ENCODE assay signal across 1 cellular context in the genomic region with DNA sequence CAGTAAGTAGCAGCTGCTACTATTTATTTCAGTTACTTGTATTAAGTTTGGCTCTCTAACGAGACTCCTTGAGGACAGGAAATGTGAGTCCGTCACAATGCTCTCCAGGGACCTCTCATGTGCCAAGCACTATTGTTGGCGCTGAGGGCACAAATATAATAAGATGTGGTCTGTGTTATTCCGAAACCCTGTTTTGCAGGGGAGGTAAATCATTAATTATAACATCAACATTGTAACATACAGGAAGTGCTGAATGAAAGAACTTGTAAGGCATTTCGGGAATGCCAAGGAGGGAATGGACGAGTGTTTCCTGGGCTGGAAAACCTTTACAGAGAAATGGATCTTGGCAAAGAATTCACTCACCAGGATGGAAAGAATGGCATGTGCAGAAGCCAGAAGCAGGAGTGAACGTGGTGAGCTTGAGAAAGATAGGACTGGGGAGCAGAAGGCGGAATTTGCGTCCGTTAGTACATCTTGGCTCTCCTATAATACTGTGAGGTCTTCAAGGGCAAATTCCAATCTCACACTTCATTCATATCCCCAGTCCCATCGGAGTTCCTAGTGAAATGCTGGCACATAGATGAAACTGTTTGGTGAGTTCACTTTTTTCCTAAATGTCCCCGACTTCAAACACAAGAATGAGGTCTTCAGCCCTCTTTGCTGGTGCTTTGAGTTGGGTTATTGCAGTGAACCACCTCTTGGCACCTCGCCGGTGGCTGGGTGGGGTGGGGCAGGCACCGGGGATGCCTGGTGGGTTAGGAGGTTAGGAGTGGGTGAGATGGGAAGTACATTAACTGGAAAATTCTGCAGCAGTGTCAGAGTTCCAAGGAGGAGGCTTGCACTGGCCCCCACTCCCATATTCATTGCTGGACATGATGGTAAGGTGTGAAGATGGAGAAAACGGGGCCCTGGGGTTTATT.
TF ChIP-seq lines count a peak whose summit lies in the region.

No MANE protein-coding gene starts in this region.

TF ChIP-seq in HepG2, 621 proteins besides CTCF, POLR2A, EP300 and RAD21:
- TF ChIP-seq, protein P1, sequence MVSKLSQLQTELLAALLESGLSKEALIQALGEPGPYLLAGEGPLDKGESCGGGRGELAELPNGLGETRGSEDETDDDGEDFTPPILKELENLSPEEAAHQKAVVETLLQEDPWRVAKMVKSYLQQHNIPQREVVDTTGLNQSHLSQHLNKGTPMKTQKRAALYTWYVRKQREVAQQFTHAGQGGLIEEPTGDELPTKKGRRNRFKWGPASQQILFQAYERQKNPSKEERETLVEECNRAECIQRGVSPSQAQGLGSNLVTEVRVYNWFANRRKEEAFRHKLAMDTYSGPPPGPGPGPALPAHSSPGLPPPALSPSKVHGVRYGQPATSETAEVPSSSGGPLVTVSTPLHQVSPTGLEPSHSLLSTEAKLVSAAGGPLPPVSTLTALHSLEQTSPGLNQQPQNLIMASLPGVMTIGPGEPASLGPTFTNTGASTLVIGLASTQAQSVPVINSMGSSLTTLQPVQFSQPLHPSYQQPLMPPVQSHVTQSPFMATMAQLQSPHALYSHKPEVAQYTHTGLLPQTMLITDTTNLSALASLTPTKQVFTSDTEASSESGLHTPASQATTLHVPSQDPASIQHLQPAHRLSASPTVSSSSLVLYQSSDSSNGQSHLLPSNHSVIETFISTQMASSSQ (IDR thresholded peaks at IDR 0.05; ENCODE audit: low read depth), result peak; percentile 46; the same call in 1 of the 2 replicates
- TF ChIP-seq, protein P1 (CRISPR knock-in tag; IDR thresholded peaks at IDR 0.05; ENCODE audit: borderline replicate concordance), result no peak
- no peak for TF ChIP-seq SOX13 (IDR thresholded peaks at IDR 0.05)
- TF ChIP-seq SOX13 (CRISPR knock-in tag; conservative IDR thresholded peaks at IDR 0.05 in 1 of 2, IDR thresholded peaks at IDR 0.05 in 1 of 2), result peak in 1 of 2 experiments; percentile 37; a peak in 1 of 4 replicates
- TF ChIP-seq ELF3 (CRISPR knock-in tag; IDR thresholded peaks at IDR 0.05), result peak; percentile 39; the same call in 1 of the 2 replicates
- TF ChIP-seq TEAD3 (CRISPR knock-in tag; optimal IDR thresholded peaks at IDR 0.05; ENCODE audit: borderline replicate concordance), result peak; percentile 36
- no peak for TF ChIP-seq SIN3B (IDR thresholded peaks at IDR 0.05; ENCODE audit: low read length)
- no peak for TF ChIP-seq ZNF670 (CRISPR knock-in tag; IDR thresholded peaks at IDR 0.05; ENCODE audit: borderline replicate concordance)
- 0 out of 2 replicates have a peak, but pooled peaks have one; percentile 21 for TF ChIP-seq ETV5 (CRISPR knock-in tag; IDR thresholded peaks at IDR 0.05; ENCODE audit: borderline replicate concordance)
- TF ChIP-seq ZNF230 (CRISPR knock-in tag; IDR thresholded peaks at IDR 0.05), result no peak
- TF ChIP-seq GFI1 (CRISPR knock-in tag; IDR thresholded peaks at IDR 0.05; ENCODE audit: borderline replicate concordance), result no peak
- no peak for TF ChIP-seq ZNF747 (CRISPR knock-in tag; IDR thresholded peaks at IDR 0.05; ENCODE audit: borderline replicate concordance)
- 0 out of 2 replicates have a peak, but pooled peaks have one; percentile 21 for TF ChIP-seq ZNF614 (CRISPR knock-in tag; IDR thresholded peaks at IDR 0.05; ENCODE audit: borderline replicate concordance)
- peak; percentile 23; the same call in 1 of the 2 replicates for TF ChIP-seq SOX5 (CRISPR knock-in tag; IDR thresholded peaks at IDR 0.05; ENCODE audit: borderline replicate concordance)
